Comparison of ENCODE assay signal across 27 cellular contexts in genomic region chr1:62673629-62674028, GRCh38.
"Had no signal": no experiment of that assay in that cellular context is flagged by ENCODE, and none has a peak within 500 bp of the region (broad histone marks: within the 10 kb centered on the region; RNA-seq: fewer than 3 reads in every experiment).

No MANE protein-coding gene starts in this region.

- H3K27ac ChIP-seq: stomach, suprapubic skin, thoracic aorta, thyroid gland, tibial artery, transverse colon, upper lobe of left lung, upper lobe of right lung, uterus, vagina had no signal

- ATAC-seq: stimulated activated effector memory CD8-positive, alpha-beta T cell treated with anti-CD3 and anti-CD28 coated beads, Interleukin-12 subunit alpha, Interleukin-12 subunit beta, amount 100 ng/mL, for 72 hours; stimulated activated memory B cell treated with anti-CD40 and anti-IgM and Interleukin-4, amounts not matched to agents 10 μg/mL and 1 μg/mL and 100 μg/mL, for 72 hours; stimulated activated naive B cell treated with anti-CD40 and anti-IgM and Interleukin-4, amounts not matched to agents 10 μg/mL and 1 μg/mL and 100 μg/mL, for 72 hours; stimulated activated naive CD8-positive, alpha-beta T cell treated with anti-CD3 and anti-CD28 coated beads, Interleukin-15, amount 100 ng/mL, for 72 hours; stimulated activated naive CD8-positive, alpha-beta T cell treated with anti-CD3 and anti-CD28 coated beads, Interleukin-15, Interleukin-2, amounts not matched to agents 100 U/mL and 50 U/mL, for 24 hours; upper lobe of right lung had no signal

- H3K4me3 ChIP-seq: stomach, suprapubic skin, testis, thoracic aorta, thyroid gland, tibial artery, tibial nerve, transverse colon, upper lobe of left lung, upper lobe of right lung, uterus, vagina had no signal

- FAIRE-seq: urothelium cell line had no signal

- DNase-seq: stimulated activated CD4-positive, alpha-beta T cell treated with anti-CD3 and anti-CD28 coated beads, Interleukin-2, amount 100 ng/mL, for 48 hours; stimulated activated CD4-positive, alpha-beta T cell treated with anti-CD3 and anti-CD28 coated beads, Interleukin-4, amount 100 ng/mL, for 1 hour; stimulated activated CD4-positive, alpha-beta T cell treated with anti-CD3 and anti-CD28 coated beads, Interleukin-4, amount 100 ng/mL, for 24 hours; stimulated activated CD4-positive, alpha-beta T cell treated with anti-CD3 and anti-CD28 coated beads, Interleukin-4, amount 100 ng/mL, for 4 hours; stimulated activated CD8-positive, alpha-beta memory T cell treated with anti-CD3 and anti-CD28 coated beads, Interleukin-4, amount 100 ng/mL, for 48 hours; stimulated activated naive B cell treated with anti-CD40 and anti-IgM and Interleukin-4, amounts not matched to agents 10 μg/mL and 1 μg/mL and 100 μg/mL, for 72 hours; stimulated activated naive CD4-positive, alpha-beta T cell; stimulated activated naive CD4-positive, alpha-beta T cell treated with Interleukin-2 at 50 U/mL for 16 hours; stimulated activated naive CD8-positive, alpha-beta T cell treated with anti-CD3 and anti-CD28 coated beads, Interleukin-15, amount 100 ng/mL, for 72 hours; stimulated activated naive CD8-positive, alpha-beta T cell treated with anti-CD3 and anti-CD28 coated beads, Interleukin-15, Interleukin-2, amounts not matched to agents 100 U/mL and 50 U/mL, for 24 hours; stomach; substantia nigra; testis; thyroid gland; tibial artery; transverse colon; trophoblast cell; upper lobe of left lung; upper lobe of right lung; uterus had no signal

- H3K36me3 ChIP-seq: thoracic aorta, thyroid gland, transverse colon, upper lobe of left lung, upper lobe of right lung, uterus, vagina had no signal

- H3K27me3 ChIP-seq: stomach, suprapubic skin, testis, thyroid gland, tibial artery, tibial nerve, transverse colon, upper lobe of left lung, upper lobe of right lung, uterus, vagina had no signal

- H3K9me3 ChIP-seq: stomach, suprapubic skin, testis, thoracic aorta, thyroid gland, tibial artery, tibial nerve, transverse colon, upper lobe of left lung, upper lobe of right lung, uterus, vagina had no signal

- H3K4me1 ChIP-seq: upper lobe of left lung, uterus had no signal
